Comparison of ENCODE assay signal across 1 cellular context in the genomic region with DNA sequence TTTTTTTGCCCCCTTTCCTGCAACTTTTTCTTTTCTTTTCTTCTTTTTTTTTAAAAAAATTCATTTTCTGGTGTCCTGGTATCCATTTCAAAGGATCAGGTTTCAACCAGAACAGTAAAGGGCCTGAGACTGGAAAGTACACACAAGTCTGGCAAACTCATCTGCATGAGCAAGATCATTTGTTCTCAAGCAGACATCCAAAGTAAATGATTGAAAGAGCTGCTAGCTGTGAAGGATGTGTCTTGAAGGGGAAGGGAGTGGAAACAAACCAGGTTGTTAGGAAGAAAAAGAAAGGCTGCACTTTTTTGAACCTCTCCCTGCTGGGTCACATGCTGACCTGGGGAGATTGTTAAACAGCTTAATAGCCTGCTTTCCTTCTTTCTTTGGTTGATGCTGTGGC.
TF ChIP-seq lines count a peak whose summit lies in the region.

No MANE protein-coding gene starts in this region.

TF ChIP-seq in HepG2, 621 proteins besides CTCF, POLR2A, EP300 and RAD21 (continued from another document and continues in another):
- TF ChIP-seq YEATS2 (CRISPR knock-in tag; IDR thresholded peaks at IDR 0.05; ENCODE audit: borderline replicate concordance) (peak; percentile 60; the same call in 1 of the 2 replicates), SMC3 (IDR thresholded peaks at IDR 0.05; ENCODE audit: low read length) (no peak), ZFX (CRISPR knock-in tag; IDR thresholded peaks at IDR 0.05; ENCODE audit: low read depth) (no peak), ZNF17 (CRISPR knock-in tag; IDR thresholded peaks at IDR 0.05) (no peak), NFIB (CRISPR knock-in tag; IDR thresholded peaks at IDR 0.05; ENCODE audit: borderline replicate concordance) (no peak), MTA3 (CRISPR knock-in tag; IDR thresholded peaks at IDR 0.05) (no peak), ZNF792 (CRISPR knock-in tag; IDR thresholded peaks at IDR 0.05) (no peak), MAFF (IDR thresholded peaks at IDR 0.05; ENCODE audit: low read depth, low read length) (no peak), ZNF547 (CRISPR knock-in tag; IDR thresholded peaks at IDR 0.05) (no peak), ZNF124 (CRISPR knock-in tag; IDR thresholded peaks at IDR 0.05) (no peak), CHCHD3 (CRISPR knock-in tag; IDR thresholded peaks at IDR 0.05) (no peak), ZNF12 (CRISPR knock-in tag; IDR thresholded peaks at IDR 0.05) (0 out of 2 replicates have a peak, but pooled peaks have one; percentile 31), ZNF225 (CRISPR knock-in tag; IDR thresholded peaks at IDR 0.05) (no peak), KLF6 (CRISPR knock-in tag; IDR thresholded peaks at IDR 0.05) (no peak), KLF11 (CRISPR knock-in tag; IDR thresholded peaks at IDR 0.05) (0 out of 2 replicates have a peak, but pooled peaks have one; percentile 66), MAZ (IDR thresholded peaks at IDR 0.05; ENCODE audit: borderline replicate concordance, low read depth, low read length) (no peak), MAZ (CRISPR knock-in tag; IDR thresholded peaks at IDR 0.05; ENCODE audit: low read depth) (no peak), ZNF431 (CRISPR knock-in tag; IDR thresholded peaks at IDR 0.05; ENCODE audit: borderline replicate concordance, low read depth) (no peak), ZNF296 (CRISPR knock-in tag; conservative IDR thresholded peaks at IDR 0.05) (no peak), ZBTB7A (CRISPR knock-in tag; IDR thresholded peaks at IDR 0.05) (no peak), GATAD2A (CRISPR knock-in tag; IDR thresholded peaks at IDR 0.05) (peak; percentile 78), ERF (CRISPR knock-in tag; IDR thresholded peaks at IDR 0.05) (no peak), MTA1 (CRISPR knock-in tag; IDR thresholded peaks at IDR 0.05; ENCODE audit: borderline replicate concordance) (no peak), AGO1 (IDR thresholded peaks at IDR 0.05; ENCODE audit: low read depth, low read length, poor library complexity, severe bottlenecking) (no peak), JARID2 (CRISPR knock-in tag; IDR thresholded peaks at IDR 0.05; ENCODE audit: insufficient replicate concordance) (no peak), ZNF724P (CRISPR knock-in tag; IDR thresholded peaks at IDR 0.05; ENCODE audit: borderline replicate concordance) (no peak), ZNF546 (CRISPR knock-in tag; conservative IDR thresholded peaks at IDR 0.05) (no peak), ZNF331 (CRISPR knock-in tag; IDR thresholded peaks at IDR 0.05) (peak; percentile 49; the same call in 1 of the 2 replicates), SIX4 (CRISPR knock-in tag; IDR thresholded peaks at IDR 0.05) (peak; percentile 95), HNF4G (IDR thresholded peaks at IDR 0.05; ENCODE audit: borderline replicate concordance, low read depth, low read length) (no peak), HNF4G (CRISPR knock-in tag; IDR thresholded peaks at IDR 0.05; ENCODE audit: borderline replicate concordance, low read depth) (no peak), U2AF2 (IDR thresholded peaks at IDR 0.05; ENCODE audit: low read depth, low read length) (no peak), NFATC3 (CRISPR knock-in tag; IDR thresholded peaks at IDR 0.05) (no peak), TAF1 (CRISPR knock-in tag; IDR thresholded peaks at IDR 0.05) (peak; percentile 49; the same call in 1 of the 2 replicates), ATF7-NPFF (CRISPR knock-in tag; IDR thresholded peaks at IDR 0.05; ENCODE audit: low read depth) (no peak), CHD2 (IDR thresholded peaks at IDR 0.05; ENCODE audit: low read depth, low read length) (no peak), SALL1 (CRISPR knock-in tag; IDR thresholded peaks at IDR 0.05) (no peak; the same call in 1 of the 2 replicates), PAWR (CRISPR knock-in tag; IDR thresholded peaks at IDR 0.05; ENCODE audit: borderline replicate concordance) (no peak), SMAD3 (CRISPR knock-in tag; IDR thresholded peaks at IDR 0.05) (no peak), MED8 (CRISPR knock-in tag; IDR thresholded peaks at IDR 0.05; ENCODE audit: insufficient replicate concordance) (no peak), SOX13 (IDR thresholded peaks at IDR 0.05) (no peak), SOX13 (CRISPR knock-in tag; conservative IDR thresholded peaks at IDR 0.05 in 1 of 2, IDR thresholded peaks at IDR 0.05 in 1 of 2) (peak in 1 of 2 experiments; percentile 83; a peak in 2 of 4 replicates), TOE1 (CRISPR knock-in tag; IDR thresholded peaks at IDR 0.05) (no peak), ZNF670 (CRISPR knock-in tag; IDR thresholded peaks at IDR 0.05; ENCODE audit: borderline replicate concordance) (no peak), NR2F6 (IDR thresholded peaks at IDR 0.05) (peak; percentile 45), NR2F6 (CRISPR knock-in tag; IDR thresholded peaks at IDR 0.05) (no peak), RARA (CRISPR knock-in tag; IDR thresholded peaks at IDR 0.05) (peak; percentile 40; the same call in 1 of the 2 replicates)
- TF ChIP-seq, protein P1, sequence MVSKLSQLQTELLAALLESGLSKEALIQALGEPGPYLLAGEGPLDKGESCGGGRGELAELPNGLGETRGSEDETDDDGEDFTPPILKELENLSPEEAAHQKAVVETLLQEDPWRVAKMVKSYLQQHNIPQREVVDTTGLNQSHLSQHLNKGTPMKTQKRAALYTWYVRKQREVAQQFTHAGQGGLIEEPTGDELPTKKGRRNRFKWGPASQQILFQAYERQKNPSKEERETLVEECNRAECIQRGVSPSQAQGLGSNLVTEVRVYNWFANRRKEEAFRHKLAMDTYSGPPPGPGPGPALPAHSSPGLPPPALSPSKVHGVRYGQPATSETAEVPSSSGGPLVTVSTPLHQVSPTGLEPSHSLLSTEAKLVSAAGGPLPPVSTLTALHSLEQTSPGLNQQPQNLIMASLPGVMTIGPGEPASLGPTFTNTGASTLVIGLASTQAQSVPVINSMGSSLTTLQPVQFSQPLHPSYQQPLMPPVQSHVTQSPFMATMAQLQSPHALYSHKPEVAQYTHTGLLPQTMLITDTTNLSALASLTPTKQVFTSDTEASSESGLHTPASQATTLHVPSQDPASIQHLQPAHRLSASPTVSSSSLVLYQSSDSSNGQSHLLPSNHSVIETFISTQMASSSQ (IDR thresholded peaks at IDR 0.05; ENCODE audit: low read depth) = peak; percentile 91
- TF ChIP-seq, protein P1 (CRISPR knock-in tag; IDR thresholded peaks at IDR 0.05; ENCODE audit: borderline replicate concordance) = peak; percentile 90; the same call in 1 of the 2 replicates
- TF ChIP-seq, protein P2, sequence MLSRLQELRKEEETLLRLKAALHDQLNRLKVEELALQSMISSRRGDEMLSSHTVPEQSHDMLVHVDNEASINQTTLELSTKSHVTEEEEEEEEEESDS (CRISPR knock-in tag; IDR thresholded peaks at IDR 0.05; ENCODE audit: borderline replicate concordance) = no peak
- TF ChIP-seq, protein P3, sequence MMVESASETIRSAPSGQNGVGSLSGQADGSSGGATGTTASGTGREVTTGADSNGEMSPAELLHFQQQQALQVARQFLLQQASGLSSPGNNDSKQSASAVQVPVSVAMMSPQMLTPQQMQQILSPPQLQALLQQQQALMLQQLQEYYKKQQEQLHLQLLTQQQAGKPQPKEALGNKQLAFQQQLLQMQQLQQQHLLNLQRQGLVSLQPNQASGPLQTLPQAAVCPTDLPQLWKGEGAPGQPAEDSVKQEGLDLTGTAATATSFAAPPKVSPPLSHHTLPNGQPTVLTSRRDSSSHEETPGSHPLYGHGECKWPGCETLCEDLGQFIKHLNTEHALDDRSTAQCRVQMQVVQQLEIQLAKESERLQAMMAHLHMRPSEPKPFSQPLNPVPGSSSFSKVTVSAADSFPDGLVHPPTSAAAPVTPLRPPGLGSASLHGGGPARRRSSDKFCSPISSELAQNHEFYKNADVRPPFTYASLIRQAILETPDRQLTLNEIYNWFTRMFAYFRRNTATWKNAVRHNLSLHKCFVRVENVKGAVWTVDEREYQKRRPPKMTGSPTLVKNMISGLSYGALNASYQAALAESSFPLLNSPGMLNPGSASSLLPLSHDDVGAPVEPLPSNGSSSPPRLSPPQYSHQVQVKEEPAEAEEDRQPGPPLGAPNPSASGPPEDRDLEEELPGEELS (CRISPR knock-in tag; IDR thresholded peaks at IDR 0.05) = peak; percentile 61; the same call in 1 of the 2 replicates
- TF ChIP-seq, protein P4, sequence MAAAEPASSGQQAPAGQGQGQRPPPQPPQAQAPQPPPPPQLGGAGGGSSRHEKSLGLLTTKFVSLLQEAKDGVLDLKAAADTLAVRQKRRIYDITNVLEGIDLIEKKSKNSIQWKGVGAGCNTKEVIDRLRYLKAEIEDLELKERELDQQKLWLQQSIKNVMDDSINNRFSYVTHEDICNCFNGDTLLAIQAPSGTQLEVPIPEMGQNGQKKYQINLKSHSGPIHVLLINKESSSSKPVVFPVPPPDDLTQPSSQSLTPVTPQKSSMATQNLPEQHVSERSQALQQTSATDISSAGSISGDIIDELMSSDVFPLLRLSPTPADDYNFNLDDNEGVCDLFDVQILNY (CRISPR knock-in tag; conservative IDR thresholded peaks at IDR 0.05) = no peak
- TF ChIP-seq, protein P5, sequence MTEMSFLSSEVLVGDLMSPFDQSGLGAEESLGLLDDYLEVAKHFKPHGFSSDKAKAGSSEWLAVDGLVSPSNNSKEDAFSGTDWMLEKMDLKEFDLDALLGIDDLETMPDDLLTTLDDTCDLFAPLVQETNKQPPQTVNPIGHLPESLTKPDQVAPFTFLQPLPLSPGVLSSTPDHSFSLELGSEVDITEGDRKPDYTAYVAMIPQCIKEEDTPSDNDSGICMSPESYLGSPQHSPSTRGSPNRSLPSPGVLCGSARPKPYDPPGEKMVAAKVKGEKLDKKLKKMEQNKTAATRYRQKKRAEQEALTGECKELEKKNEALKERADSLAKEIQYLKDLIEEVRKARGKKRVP (CRISPR knock-in tag; IDR thresholded peaks at IDR 0.05) = no peak
- TF ChIP-seq, protein P6, sequence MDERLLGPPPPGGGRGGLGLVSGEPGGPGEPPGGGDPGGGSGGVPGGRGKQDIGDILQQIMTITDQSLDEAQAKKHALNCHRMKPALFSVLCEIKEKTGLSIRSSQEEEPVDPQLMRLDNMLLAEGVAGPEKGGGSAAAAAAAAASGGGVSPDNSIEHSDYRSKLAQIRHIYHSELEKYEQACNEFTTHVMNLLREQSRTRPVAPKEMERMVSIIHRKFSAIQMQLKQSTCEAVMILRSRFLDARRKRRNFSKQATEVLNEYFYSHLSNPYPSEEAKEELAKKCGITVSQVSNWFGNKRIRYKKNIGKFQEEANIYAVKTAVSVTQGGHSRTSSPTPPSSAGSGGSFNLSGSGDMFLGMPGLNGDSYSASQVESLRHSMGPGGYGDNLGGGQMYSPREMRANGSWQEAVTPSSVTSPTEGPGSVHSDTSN (CRISPR knock-in tag; IDR thresholded peaks at IDR 0.05) = no peak
- TF ChIP-seq, protein P7, sequence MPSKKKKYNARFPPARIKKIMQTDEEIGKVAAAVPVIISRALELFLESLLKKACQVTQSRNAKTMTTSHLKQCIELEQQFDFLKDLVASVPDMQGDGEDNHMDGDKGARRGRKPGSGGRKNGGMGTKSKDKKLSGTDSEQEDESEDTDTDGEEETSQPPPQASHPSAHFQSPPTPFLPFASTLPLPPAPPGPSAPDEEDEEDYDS (CRISPR knock-in tag; IDR thresholded peaks at IDR 0.05) = peak; percentile 75
- TF ChIP-seq, protein P8, sequence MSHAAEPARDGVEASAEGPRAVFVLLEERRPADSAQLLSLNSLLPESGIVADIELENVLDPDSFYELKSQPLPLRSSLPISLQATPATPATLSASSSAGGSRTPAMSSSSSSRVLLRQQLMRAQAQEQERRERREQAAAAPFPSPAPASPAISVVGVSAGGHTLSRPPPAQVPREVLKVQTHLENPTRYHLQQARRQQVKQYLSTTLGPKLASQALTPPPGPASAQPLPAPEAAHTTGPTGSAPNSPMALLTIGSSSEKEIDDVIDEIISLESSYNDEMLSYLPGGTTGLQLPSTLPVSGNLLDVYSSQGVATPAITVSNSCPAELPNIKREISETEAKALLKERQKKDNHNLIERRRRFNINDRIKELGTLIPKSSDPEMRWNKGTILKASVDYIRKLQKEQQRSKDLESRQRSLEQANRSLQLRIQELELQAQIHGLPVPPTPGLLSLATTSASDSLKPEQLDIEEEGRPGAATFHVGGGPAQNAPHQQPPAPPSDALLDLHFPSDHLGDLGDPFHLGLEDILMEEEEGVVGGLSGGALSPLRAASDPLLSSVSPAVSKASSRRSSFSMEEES (CRISPR knock-in tag; IDR thresholded peaks at IDR 0.05) = peak; percentile 46; the same call in 1 of the 2 replicates
- TF ChIP-seq, protein P9, sequence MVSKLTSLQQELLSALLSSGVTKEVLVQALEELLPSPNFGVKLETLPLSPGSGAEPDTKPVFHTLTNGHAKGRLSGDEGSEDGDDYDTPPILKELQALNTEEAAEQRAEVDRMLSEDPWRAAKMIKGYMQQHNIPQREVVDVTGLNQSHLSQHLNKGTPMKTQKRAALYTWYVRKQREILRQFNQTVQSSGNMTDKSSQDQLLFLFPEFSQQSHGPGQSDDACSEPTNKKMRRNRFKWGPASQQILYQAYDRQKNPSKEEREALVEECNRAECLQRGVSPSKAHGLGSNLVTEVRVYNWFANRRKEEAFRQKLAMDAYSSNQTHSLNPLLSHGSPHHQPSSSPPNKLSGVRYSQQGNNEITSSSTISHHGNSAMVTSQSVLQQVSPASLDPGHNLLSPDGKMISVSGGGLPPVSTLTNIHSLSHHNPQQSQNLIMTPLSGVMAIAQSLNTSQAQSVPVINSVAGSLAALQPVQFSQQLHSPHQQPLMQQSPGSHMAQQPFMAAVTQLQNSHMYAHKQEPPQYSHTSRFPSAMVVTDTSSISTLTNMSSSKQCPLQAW (CRISPR knock-in tag; IDR thresholded peaks at IDR 0.05) = peak; percentile 57
- TF ChIP-seq, protein P10, sequence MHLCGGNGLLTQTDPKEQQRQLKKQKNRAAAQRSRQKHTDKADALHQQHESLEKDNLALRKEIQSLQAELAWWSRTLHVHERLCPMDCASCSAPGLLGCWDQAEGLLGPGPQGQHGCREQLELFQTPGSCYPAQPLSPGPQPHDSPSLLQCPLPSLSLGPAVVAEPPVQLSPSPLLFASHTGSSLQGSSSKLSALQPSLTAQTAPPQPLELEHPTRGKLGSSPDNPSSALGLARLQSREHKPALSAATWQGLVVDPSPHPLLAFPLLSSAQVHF (CRISPR knock-in tag; IDR thresholded peaks at IDR 0.05) = no peak
- TF ChIP-seq, protein P11, sequence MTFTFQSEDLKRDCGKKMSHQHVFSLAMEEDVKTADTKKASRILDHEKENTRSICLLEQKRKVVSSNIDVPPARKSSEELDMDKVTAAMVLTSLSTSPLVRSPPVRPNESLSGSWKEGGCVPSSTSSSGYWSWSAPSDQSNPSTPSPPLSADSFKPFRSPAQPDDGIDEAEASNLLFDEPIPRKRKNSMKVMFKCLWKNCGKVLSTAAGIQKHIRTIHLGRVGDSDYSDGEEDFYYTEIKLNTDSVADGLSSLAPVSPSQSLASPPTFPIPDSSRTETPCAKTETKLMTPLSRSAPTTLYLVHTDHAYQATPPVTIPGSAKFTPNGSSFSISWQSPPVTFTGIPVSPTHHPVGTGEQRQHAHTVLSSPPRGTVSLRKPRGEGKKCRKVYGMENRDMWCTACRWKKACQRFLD (CRISPR knock-in tag; IDR thresholded peaks at IDR 0.05; ENCODE audit: borderline replicate concordance) = no peak
